ENCODE assay signal across 4 cellular contexts in the genomic region with DNA sequence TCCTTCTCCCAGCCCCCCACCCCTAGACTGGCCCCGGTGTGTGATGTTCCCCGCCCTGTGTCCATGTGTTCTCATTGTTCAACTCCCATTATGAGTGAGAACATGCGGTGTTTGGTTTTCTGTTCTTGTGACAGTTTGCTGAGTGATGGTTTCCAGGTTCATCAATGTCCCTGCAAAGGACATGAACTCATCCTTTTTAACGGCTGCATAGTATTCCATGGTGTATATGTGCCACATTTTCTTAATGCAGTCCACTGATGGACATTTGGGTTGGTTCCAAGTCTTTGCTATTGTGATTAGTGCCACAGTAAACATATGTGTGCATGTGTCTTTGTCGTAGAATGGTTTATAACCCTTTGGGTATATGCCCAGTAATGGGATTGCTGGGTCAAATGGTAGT. TPM values are rescaled to one million over a fixed set of nuclear protein-coding genes. Genes with fewer than 3 reads are reported as not detected.
"Had no signal": no experiment of that assay in that cellular context is flagged by ENCODE, and none has a peak within 500 bp of the region (broad histone marks: within the 10 kb centered on the region; RNA-seq: fewer than 3 reads in every experiment).

No MANE protein-coding gene starts in this region.

RNA-seq across cellular contexts. Expression of a gene that starts 4.7 kb away (rescaled TPM):
- total RNA-seq: temporal lobe, vagina had no signal

RNA-seq across cellular contexts. Expression of a gene that starts 15.2 kb away (rescaled TPM):
- total RNA-seq: stomach, suprapubic skin had no signal

RNA-seq across cellular contexts. Expression of a gene that starts 52.0 kb away (rescaled TPM):
- total RNA-seq: suprapubic skin had no signal
